ENCODE assay signal across 8 cellular contexts in the genomic region with DNA sequence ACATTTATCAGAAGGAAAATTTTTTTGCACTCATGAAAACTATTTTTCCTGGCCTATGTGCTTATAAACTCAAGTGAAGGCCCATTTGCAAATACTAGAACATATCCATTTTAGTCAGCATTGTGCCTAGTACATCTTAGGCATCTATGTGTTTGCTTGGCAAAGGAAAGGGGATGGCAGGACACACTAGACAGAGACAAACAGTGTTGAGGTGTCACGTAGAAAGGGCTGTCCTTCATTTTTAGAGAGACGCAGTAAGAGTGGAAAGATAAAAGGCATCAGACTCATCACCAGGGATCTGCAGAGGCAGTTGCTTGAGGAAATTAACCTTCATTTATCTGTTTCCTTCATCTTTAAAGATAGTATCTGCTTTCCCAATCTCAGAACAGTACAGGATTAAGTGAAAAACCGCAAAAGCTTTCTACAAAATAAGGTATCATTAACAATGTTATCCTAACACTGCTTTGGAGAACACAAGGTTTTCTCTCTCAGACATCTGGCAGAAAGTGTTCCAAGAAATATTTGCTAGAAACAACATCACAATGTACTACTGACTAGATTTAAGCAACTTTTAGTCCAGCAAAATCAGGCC. TPM values are rescaled to one million over a fixed set of nuclear protein-coding genes. Genes with fewer than 3 reads are reported as not detected.
A peak's percentile ranks its signal among the peaks of the same experiment; 100 is the strongest.
DNase-seq lines count a peak whose midpoint lies in the region; ATAC-seq and TF ChIP-seq lines count a peak whose summit lies in the region.

No MANE protein-coding gene starts in this region.

- H3K27me3 ChIP-seq in GM06990 (replicated peaks; ENCODE audit: control insufficient read depth, insufficient read depth, low read length) (no peaks in the 10 kb centered on the region), esophagus (ENCODE audit: control insufficient read depth in 1 of 2, insufficient read depth in 2 of 2, low read length in 2 of 2) (no peaks in the 10 kb centered on the region), trophoblast cell (ENCODE audit: insufficient read depth, low read length) (no peaks in the 10 kb centered on the region)

- WGBS in esophagus, 2 donors = 20 to 36% methylated on average over 3 of the region's 3 CpGs
- no CpG with 5 or more reads among the region's 3 CpGs for WGBS in trophoblast cell (ENCODE audit: extremely low coverage, insufficient coverage, insufficient read length)

- H3K27ac ChIP-seq in esophagus (ENCODE audit: low read depth in 2 of 2, low read length in 1 of 2) = peak overlapping the region; percentile 78 to 100
- no peak overlapping the region for H3K27ac ChIP-seq in trophoblast cell (ENCODE audit: low read depth, low read length)

- DNase-seq in GM06990 (ENCODE audit: extremely low read depth, insufficient read length) (no peak), trophoblast cell (no peak), DMS153 treated with DMSO at 0.1 percent for 48 hours (lab: John Stamatoyannopoulos, UW; ENCODE audit: unreplicated experiment) (no peak), RPMI8226 (no peak), D341Med (ENCODE audit: low spot score) (no peak)

- H2BK120ac ChIP-seq in trophoblast cell (ENCODE audit: insufficient read depth, low read length, poor library complexity) = no peak overlapping the region

- H3K4me1 ChIP-seq in esophagus (ENCODE audit: control insufficient read depth in 2 of 2, insufficient read depth in 2 of 2, low read length in 1 of 2) (peaks cover 0 to 2% of the 10 kb centered on the region in 2 donors), trophoblast cell (ENCODE audit: control insufficient read depth in 1 of 2, insufficient read depth in 2 of 2, low read length in 2 of 2) (peaks cover 3 to 18% of the 10 kb centered on the region in 2 experiments)

- peak overlapping the region; percentile 39 for H3K4ac ChIP-seq in trophoblast cell (ENCODE audit: low read depth, low read length)

- no peak overlapping the region for H2BK5ac ChIP-seq in trophoblast cell (ENCODE audit: low read depth, low read length, poor library complexity)

- H4K12ac ChIP-seq in trophoblast cell (ENCODE audit: low read depth, low read length) = no peak overlapping the region

- peak overlapping the region; percentile 85 for H3K4me3 ChIP-seq in GM06990 (replicated peaks; ENCODE audit: low read depth, low read length)
- H3K4me3 ChIP-seq in esophagus (ENCODE audit: low read depth in 1 of 2, low read length in 2 of 2) = peak overlapping the region; percentile 49 to 97
- no peak overlapping the region for H3K4me3 ChIP-seq in trophoblast cell (ENCODE audit: low read depth, low read length)

- no peak overlapping the region for H4K8ac ChIP-seq in trophoblast cell (ENCODE audit: low read depth, low read length)

- ATAC-seq in HG03457 (IDR thresholded peaks at IDR 0.05; ENCODE audit: unreplicated experiment) = no peak

- H3K36me3 ChIP-seq in GM06990 (ENCODE audit: control insufficient read depth, insufficient read depth, low read length) (no peaks in the 10 kb centered on the region; the same call in 1 of the 2 replicates), esophagus (ENCODE audit: control insufficient read depth in 2 of 2, insufficient read depth in 2 of 2, low read length in 1 of 2) (no peaks in the 10 kb centered on the region), trophoblast cell (ENCODE audit: control insufficient read depth in 1 of 2, insufficient read depth in 2 of 2, low read length in 2 of 2) (no peaks in the 10 kb centered on the region)

- H3K9me3 ChIP-seq in esophagus (ENCODE audit: control insufficient read depth in 2 of 2, insufficient read depth in 1 of 2, low read depth in 1 of 2, low read length in 1 of 2) (peaks cover 0 to 1% of the 10 kb centered on the region in 2 donors), trophoblast cell (ENCODE audit: insufficient read depth, low read depth, low read length) (no peaks in the 10 kb centered on the region)

- H3K18ac ChIP-seq in trophoblast cell (ENCODE audit: low read length) = no peak overlapping the region

- no peak overlapping the region for H2AK5ac ChIP-seq in trophoblast cell (ENCODE audit: low read length)

- TF ChIP-seq CTCF in GM06990 (IDR thresholded peaks at IDR 0.05; ENCODE audit: insufficient read depth, low read length, poor library complexity, severe bottlenecking) = no peak

- H3K23ac ChIP-seq in trophoblast cell (ENCODE audit: low read length) = peak overlapping the region; percentile 46

- H2AFZ ChIP-seq in trophoblast cell (ENCODE audit: insufficient read depth, low read length, poor library complexity) = no peak overlapping the region

- H3K79me2 ChIP-seq in trophoblast cell (ENCODE audit: control insufficient read depth, insufficient read depth, low read length, poor library complexity) = peaks cover 11% of the 10 kb centered on the region

- no peak overlapping the region for H3K14ac ChIP-seq in trophoblast cell (ENCODE audit: low read length)

- H3K4me2 ChIP-seq in trophoblast cell (ENCODE audit: low read length) = peak overlapping the region; percentile 97

- H2BK12ac ChIP-seq in trophoblast cell (ENCODE audit: low read length) = no peak overlapping the region

- no peak overlapping the region for H3K9ac ChIP-seq in trophoblast cell (ENCODE audit: low read length)

- peaks cover 7% of the 10 kb centered on the region for H3K79me1 ChIP-seq in trophoblast cell (ENCODE audit: low read length)

- no peak overlapping the region for H4K91ac ChIP-seq in trophoblast cell (ENCODE audit: low read depth, low read length)

TF ChIP-seq in PFSK-1, 5 proteins besides CTCF, POLR2A, EP300 and RAD21:
- TF ChIP-seq POLR2AphosphoS5 (IDR thresholded peaks at IDR 0.05; ENCODE audit: low read depth, low read length) = no peak
- 0 out of 2 replicates have a peak, but pooled peaks have one; percentile 40 for TF ChIP-seq SIN3A (IDR thresholded peaks at IDR 0.05; ENCODE audit: borderline replicate concordance, insufficient read depth, low read length)

RNA-seq across cellular contexts. Expression of gene YBX3, which starts 2.1 kb away (rescaled TPM):
- polyA plus RNA-seq in PFSK-1 (2012; ENCODE audit: insufficient read length, low read depth) = 384 TPM
- 100 to 1,000 TPM; 399 to 433 TPM for polyA plus RNA-seq in esophagus
- polyA plus RNA-seq in trophoblast cell (2013) = 213 and 218 TPM in 2 replicates

RNA-seq across cellular contexts. Expression of gene STYK1, which starts 47.2 kb away (rescaled TPM):
- not detected for polyA plus RNA-seq in PFSK-1 (2012; ENCODE audit: insufficient read length, low read depth)
- 1 to 10 TPM; 5.4 to 7.0 TPM for polyA plus RNA-seq in esophagus
- 1.7 and 1.8 TPM in 2 replicates for polyA plus RNA-seq in trophoblast cell (2013)
